In genomic region chr10:48494073-48494472, GRCh38 we compare ENCODE assay signal across 20 cellular contexts.
DNase-seq lines count a peak whose midpoint lies in the region; ATAC-seq, FAIRE-seq and TF ChIP-seq lines count a peak whose summit lies in the region.
"Had no signal": no experiment of that assay in that cellular context is flagged by ENCODE, and none has a peak within 500 bp of the region (broad histone marks: within the 10 kb centered on the region; RNA-seq: fewer than 3 reads in every experiment).

No MANE protein-coding gene starts in this region.

- no peaks in the 10 kb centered on the region for H3K9me3 Mint-ChIP-seq in T-helper 2 cell treated with Interferon-gamma antibody and Interleukin-4, amounts not matched to agents 5 μg/mL and 100 μg/mL, for 36 hours
- H3K9me3 Mint-ChIP-seq: mesothelial cell of epicardium; neural crest cell; stimulated activated naive CD8-positive, alpha-beta T cell treated with anti-CD3 and anti-CD28 coated beads, Interleukin-15, Interleukin-2, amounts not matched to agents 100 ng/mL and 50 ng/mL, for 24 hours had no signal

- POLR2A ChIA-PET in HepG2 (lab: Yijun Ruan, JAX): no interaction called here

- H3K27me3 ChIP-seq in HepG2 (ENCODE audit: control insufficient read depth in 1 of 2, insufficient read depth in 2 of 2, low read length in 2 of 2) (peaks cover 2 to 13% of the 10 kb centered on the region in 2 experiments; a peak in 1 of 5 replicates), spleen (replicated peaks in 1 of 7) (peaks cover 0 to 52% (median 0%) of the 10 kb centered on the region in 7 donors)
- H3K27me3 ChIP-seq: ascending aorta, hepatocyte, upper lobe of left lung had no signal

- intact Hi-C loops in HepG2 (cut with micrococcal nuclease; ENCODE audit: unreplicated experiment): no loop called here
- intact Hi-C loops in spleen (cut with DNase I; ENCODE audit: low total_unique reads): no loop called here

- no peaks in the 10 kb centered on the region for H3K79me2 ChIP-seq in HepG2 (ENCODE audit: insufficient read depth, low read length)
- H3K79me2 ChIP-seq: hepatocyte had no signal

- H4K20me1 ChIP-seq in HepG2 (ENCODE audit: insufficient read depth, low read length): no peaks in the 10 kb centered on the region

- TF ChIP-seq EP300 in HepG2 (IDR thresholded peaks at IDR 0.05; ENCODE audit: low read depth in 2 of 2, low read length in 2 of 2) (no peak), HepG2 (CRISPR knock-in tag; IDR thresholded peaks at IDR 0.05; ENCODE audit: borderline replicate concordance) (no peak)

- H3K9me3 ChIP-seq in HepG2 (ENCODE audit: low read length) (no peaks in the 10 kb centered on the region), spleen (no peaks in the 10 kb centered on the region)
- H3K9me3 ChIP-seq: ascending aorta, upper lobe of left lung had no signal

- H3K4me2 ChIP-seq in HepG2 (ENCODE audit: low read depth, low read length): no peak overlapping the region
- H3K4me2 ChIP-seq: hepatocyte had no signal

- BruUV-seq in HepG2 (replicated peaks; lab: Mats Ljungman, UMichigan): no TSS peak

- H3K27ac ChIP-seq in HepG2 (ENCODE audit: extremely low read length, insufficient read depth, low read length) (no peak overlapping the region), spleen (no peak overlapping the region)
- H3K27ac ChIP-seq: ascending aorta, hepatocyte, upper lobe of left lung had no signal

- H3K4me3 Mint-ChIP-seq in T-helper 2 cell treated with Interferon-gamma antibody and Interleukin-4, amounts not matched to agents 5 μg/mL and 100 μg/mL, for 36 hours: peak overlapping the region; percentile 2
- H3K4me3 Mint-ChIP-seq: mesothelial cell of epicardium; neural crest cell; stimulated activated naive CD8-positive, alpha-beta T cell treated with anti-CD3 and anti-CD28 coated beads, Interleukin-15, Interleukin-2, amounts not matched to agents 100 ng/mL and 50 ng/mL, for 24 hours had no signal

- DNase-seq in activated CD4-positive, alpha-beta T cell treated with anti-CD3 and anti-CD28 coated beads for 48 hours: peak; percentile 10
- DNase-seq in activated CD4-positive, alpha-beta T cell treated with anti-CD3 and anti-CD28 coated beads, Interleukin-2, amount 50 U/mL, for 4 hours: no peak
- no peak for DNase-seq in GM12891 (ENCODE audit: insufficient read length, low spot score)
- no peak for DNase-seq in T-helper 2 cell treated with Interferon-gamma antibody and Interleukin-4, amounts not matched to agents 5 μg/mL and 100 μg/mL, for 36 hours (ENCODE audit: low spot score)
- no peak for DNase-seq in HepG2 (ENCODE audit: low spot score)
- no peak for DNase-seq in spleen
- DNase-seq in activated gamma-delta T cell (lab: John Stamatoyannopoulos, UW): no peak
- DNase-seq in AG08395 (ENCODE audit: low spot score): no peak
- DNase-seq: CD4-positive, alpha-beta memory T cell; cerebellar nuclear complex; kidney; NCI-H1105 treated with DMSO at 0.1 percent for 48 hours had no signal

- no peaks in the 10 kb centered on the region for H3K27me3 Mint-ChIP-seq in T-helper 2 cell treated with Interferon-gamma antibody and Interleukin-4, amounts not matched to agents 5 μg/mL and 100 μg/mL, for 36 hours (ENCODE audit: low read depth)

- no peaks in the 10 kb centered on the region for H3K36me3 Mint-ChIP-seq in T-helper 2 cell treated with Interferon-gamma antibody and Interleukin-4, amounts not matched to agents 5 μg/mL and 100 μg/mL, for 36 hours (ENCODE audit: low read depth)
- H3K36me3 Mint-ChIP-seq: CD4-positive, alpha-beta memory T cell; mesothelial cell of epicardium had no signal

- H3K4me3 ChIP-seq in HepG2 (replicated peaks in 1 of 3; ENCODE audit: insufficient read depth in 1 of 3, low read depth in 2 of 3, low read length in 3 of 3): no peak overlapping the region
- H3K4me3 ChIP-seq in spleen: no peak overlapping the region
- H3K4me3 ChIP-seq: ascending aorta, hepatocyte, upper lobe of left lung had no signal

- H3K9ac ChIP-seq in HepG2 (ENCODE audit: insufficient read depth, low read depth, low read length): no peak overlapping the region

- no peak for TF ChIP-seq RAD21 in HepG2 (CRISPR knock-in tag; IDR thresholded peaks at IDR 0.05)

- H3K4me1 ChIP-seq in HepG2 (ENCODE audit: insufficient read depth, low read length): no peaks in the 10 kb centered on the region
- H3K4me1 ChIP-seq in spleen: peaks cover 0 to 4% (median 0%) of the 10 kb centered on the region in 6 donors

- peak; percentile 16 for FAIRE-seq in GM12891 (lab: Jason Lieb, UNC)
- FAIRE-seq in HepG2 (lab: Jason Lieb, UNC): no peak
- FAIRE-seq: kidney, TTC549 had no signal

- no peak for ATAC-seq in HepG2
- ATAC-seq: Panc1 had no signal

- no peak for TF ChIP-seq CTCF in HepG2 (CRISPR knock-in tag; IDR thresholded peaks at IDR 0.05)
- no peak for TF ChIP-seq CTCF in spleen (IDR thresholded peaks at IDR 0.05 in 8 of 11, conservative IDR thresholded peaks at IDR 0.05 in 3 of 11)

- 72% methylated on average over 7 of the region's 8 CpGs for WGBS in HepG2 (ENCODE audit: low lambda C conversion rate)
- WGBS in spleen, 5 donors: 59 to 71% (median 61%) methylated on average over 8 of the region's 8 CpGs

- CTCF ChIA-PET in HepG2 (lab: Yijun Ruan, JAX; ENCODE audit: low intra/inter-chr PET ratio, low total read pairs): no interaction called here

- TF ChIP-seq POLR2A in GM12891 (IDR thresholded peaks at IDR 0.05; ENCODE audit: low read depth, low read length) (no peak), HepG2 (IDR thresholded peaks at IDR 0.05; ENCODE audit: insufficient read depth in 1 of 2, low read depth in 2 of 2, low read length in 2 of 2) (no peak), spleen (IDR thresholded peaks at IDR 0.05) (no peak)

- H3K36me3 ChIP-seq in HepG2 (replicated peaks in 1 of 2; ENCODE audit: control insufficient read depth in 1 of 2, insufficient read depth in 2 of 2, low read length in 2 of 2) (no peaks in the 10 kb centered on the region), spleen (no peaks in the 10 kb centered on the region)
- H3K36me3 ChIP-seq: ascending aorta, upper lobe of left lung had no signal

- in situ Hi-C loops in HepG2 (cut with HindIII; ENCODE audit: extremely low pct_ligation_motif_present, low pct_unique_long_range_greater_than_20kb): no loop called here

- no peak overlapping the region for H3K27ac Mint-ChIP-seq in T-helper 2 cell treated with Interferon-gamma antibody and Interleukin-4, amounts not matched to agents 5 μg/mL and 100 μg/mL, for 36 hours
- H3K27ac Mint-ChIP-seq: mesothelial cell of epicardium; stimulated activated naive CD8-positive, alpha-beta T cell treated with anti-CD3 and anti-CD28 coated beads, Interleukin-15, Interleukin-2, amounts not matched to agents 100 ng/mL and 50 ng/mL, for 24 hours had no signal

- no peak overlapping the region for H2AFZ ChIP-seq in HepG2 (ENCODE audit: low read length)
- H2AFZ ChIP-seq: hepatocyte had no signal

- H3K4me1 Mint-ChIP-seq in T-helper 2 cell treated with Interferon-gamma antibody and Interleukin-4, amounts not matched to agents 5 μg/mL and 100 μg/mL, for 36 hours (ENCODE audit: low read depth): peaks cover 11% of the 10 kb centered on the region

TF ChIP-seq in GM12891, 5 proteins besides CTCF, POLR2A, EP300 and RAD21:
- no peak for TF ChIP-seq SPI1 (IDR thresholded peaks at IDR 0.05; ENCODE audit: low read depth, low read length)
- TF ChIP-seq POU2F2 (IDR thresholded peaks at IDR 0.05; ENCODE audit: low read depth, low read length): no peak
- TF ChIP-seq TAF1 (IDR thresholded peaks at IDR 0.05; ENCODE audit: low read depth, low read length): no peak
- TF ChIP-seq POLR2AphosphoS5 (IDR thresholded peaks at IDR 0.05; ENCODE audit: low read depth, low read length): no peak
- no peak for TF ChIP-seq PAX5 (IDR thresholded peaks at IDR 0.05; ENCODE audit: insufficient read depth, low read length, severe bottlenecking)

TF ChIP-seq in HepG2, 621 proteins besides CTCF, POLR2A, EP300 and RAD21:
- TF ChIP-seq SCMH1 (CRISPR knock-in tag; IDR thresholded peaks at IDR 0.05; ENCODE audit: borderline replicate concordance) (no peak), MNT (IDR thresholded peaks at IDR 0.05) (peak; percentile 86), CHD2 (IDR thresholded peaks at IDR 0.05; ENCODE audit: low read depth, low read length) (no peak), CEBPG (CRISPR knock-in tag; IDR thresholded peaks at IDR 0.05) (no peak), TEAD2 (CRISPR knock-in tag; IDR thresholded peaks at IDR 0.05) (no peak), TRIM22 (IDR thresholded peaks at IDR 0.05) (no peak), ATF5 (CRISPR knock-in tag; IDR thresholded peaks at IDR 0.05; ENCODE audit: low read depth) (no peak)
